Comparison of ENCODE assay signal across 7 cellular contexts in genomic region chr19:47607564-47608073, GRCh38. TPM values are rescaled to one million over a fixed set of nuclear protein-coding genes. Genes with fewer than 3 reads are reported as not detected.
DNase-seq lines count a peak whose midpoint lies in the region; ATAC-seq and TF ChIP-seq lines count a peak whose summit lies in the region.

No MANE protein-coding gene starts in this region.

- no peaks in the 10 kb centered on the region for H3K27me3 Mint-ChIP-seq in activated naive CD8-positive, alpha-beta T cell
- H3K27me3 Mint-ChIP-seq in immature natural killer cell (ENCODE audit: low read depth in 3 of 3) = peaks cover 1 to 12% (median 4%) of the 10 kb centered on the region in 3 donors

- H3K27me3 ChIP-seq in HL-60 (ENCODE audit: insufficient read depth, poor library complexity, severe bottlenecking) = no peaks in the 10 kb centered on the region
- no peaks in the 10 kb centered on the region for H3K27me3 ChIP-seq in stomach smooth muscle (ENCODE audit: control insufficient read depth in 1 of 2, insufficient read depth in 2 of 2, low read length in 2 of 2)

- H3K4me3 Mint-ChIP-seq in activated naive CD8-positive, alpha-beta T cell = peak overlapping the region; percentile 70
- peak overlapping the region; percentile 79 to 97 (median 83) for H3K4me3 Mint-ChIP-seq in immature natural killer cell

- H3K9ac ChIP-seq in stomach smooth muscle (ENCODE audit: low read length in 2 of 2) = peak overlapping the region; percentile 94 to 98

- peaks cover 28% of the 10 kb centered on the region for H3K4me1 Mint-ChIP-seq in activated naive CD8-positive, alpha-beta T cell (ENCODE audit: low read depth)
- H3K4me1 Mint-ChIP-seq in immature natural killer cell = peaks cover 25 to 26% of the 10 kb centered on the region in 2 donors

- H3K9me3 Mint-ChIP-seq in activated naive CD8-positive, alpha-beta T cell (ENCODE audit: low read depth) = no peaks in the 10 kb centered on the region
- no peaks in the 10 kb centered on the region for H3K9me3 Mint-ChIP-seq in immature natural killer cell

- no peak for ATAC-seq in activated CD4-positive, CD25-positive, alpha-beta regulatory T cell treated with anti-CD3 and anti-CD28 coated beads, Interleukin-2, amount 50 U/mL, for 24 hours

- peak overlapping the region; percentile 11 for H3K27ac Mint-ChIP-seq in activated naive CD8-positive, alpha-beta T cell
- H3K27ac Mint-ChIP-seq in immature natural killer cell = peak overlapping the region; percentile 77 to 87 (median 87)

- TF ChIP-seq CTCF in HL-60 (IDR thresholded peaks at IDR 0.05; ENCODE audit: insufficient read depth, low read length) = no peak

- no peaks in the 10 kb centered on the region for H3K36me3 Mint-ChIP-seq in activated naive CD8-positive, alpha-beta T cell
- H3K36me3 Mint-ChIP-seq in immature natural killer cell = no peaks in the 10 kb centered on the region

- no peaks in the 10 kb centered on the region for H3K36me3 ChIP-seq in stomach smooth muscle (ENCODE audit: control insufficient read depth in 2 of 2, insufficient read depth in 2 of 2, low read length in 2 of 2)

- H3K4me3 ChIP-seq in HL-60 (replicated peaks; ENCODE audit: insufficient read depth, low read length) = peak overlapping the region; percentile 93
- H3K4me3 ChIP-seq in stomach smooth muscle (ENCODE audit: low read length in 2 of 2) = peak overlapping the region; percentile 85 to 92

- DNase-seq in HL-60 (ENCODE audit: low read depth in 1 of 2, low spot score in 1 of 2) (no peak), immature natural killer cell (no peak), AML-193 (lab: John Stamatoyannopoulos, UW) (no peak), NCI-H2227 (lab: John Stamatoyannopoulos, UW; ENCODE audit: unreplicated experiment) (no peak)

- H3K27ac ChIP-seq in HL-60 (replicated peaks) (peak overlapping the region; percentile 88), stomach smooth muscle (ENCODE audit: low read length) (peak overlapping the region; percentile 97)

- H3K9me3 ChIP-seq in stomach smooth muscle (ENCODE audit: control insufficient read depth in 2 of 2, low read length in 2 of 2) = no peaks in the 10 kb centered on the region

- peaks cover 28% of the 10 kb centered on the region for H3K4me1 ChIP-seq in stomach smooth muscle (ENCODE audit: control insufficient read depth, insufficient read depth, low read length)

RNA-seq across cellular contexts. Expression of gene BICRA, which starts 1.3 kb away (rescaled TPM):
- 1 to 10 TPM in 1 of 3 donors, under 1 TPM in 1, not detected in 1; 0.36 to 1.9 TPM for polyA plus RNA-seq in immature natural killer cell

RNA-seq across cellular contexts. Expression of gene ZNF541, which starts 34.7 kb away (rescaled TPM):
- not detected for polyA plus RNA-seq in immature natural killer cell
